Comparison of ENCODE assay signal across 14 cellular contexts in genomic region chr3:133457465-133458067, GRCh38. TPM values are rescaled to one million over a fixed set of nuclear protein-coding genes. Genes with fewer than 3 reads are reported as not detected.
A peak's percentile ranks its signal among the peaks of the same experiment; 100 is the strongest.
DNase-seq lines count a peak whose midpoint lies in the region; ATAC-seq, FAIRE-seq and TF ChIP-seq lines count a peak whose summit lies in the region.
"Had no signal": no experiment of that assay in that cellular context is flagged by ENCODE, and none has a peak within 500 bp of the region (broad histone marks: within the 10 kb centered on the region; RNA-seq: fewer than 3 reads in every experiment).

No MANE protein-coding gene starts in this region.

- no peak for TF ChIP-seq EP300 in GM12878 (IDR thresholded peaks at IDR 0.05; ENCODE audit: borderline replicate concordance in 1 of 2, control insufficient read depth in 1 of 2, low read depth in 2 of 2, low read length in 2 of 2)

- no peak overlapping the region for H3K9ac ChIP-seq in GM12878 (ENCODE audit: control insufficient read depth, insufficient read depth, low read length)
- H3K9ac ChIP-seq: BLaER1 treated with 17β-estradiol and CSF1 and Interleukin-3, amounts not matched to agents 10 nM and 100 nM had no signal

- TF ChIP-seq POLR2A in breast epithelium (IDR thresholded peaks at IDR 0.05) (no peak), GM12878 (IDR thresholded peaks at IDR 0.05; ENCODE audit: low read depth, low read length) (no peak)

- H3K36me3 ChIP-seq in breast epithelium (no peaks in the 10 kb centered on the region), GM12878 (ENCODE audit: control insufficient read depth in 2 of 2, insufficient read depth in 2 of 2, low read length in 1 of 2) (no peaks in the 10 kb centered on the region)
- H3K36me3 ChIP-seq: BLaER1 treated with 17β-estradiol and CSF1 and Interleukin-3, amounts not matched to agents 10 nM and 100 nM had no signal

- no peaks in the 10 kb centered on the region for H3K4me1 ChIP-seq in breast epithelium
- peaks cover 3% of the 10 kb centered on the region; the same call in 1 of the 2 replicates for H3K4me1 ChIP-seq in GM12878 (ENCODE audit: control insufficient read depth, insufficient read depth, low read length)

- H3K36me3 Mint-ChIP-seq in MCF 10A (ENCODE audit: insufficient read depth, unreplicated experiment): no peaks in the 10 kb centered on the region
- H3K36me3 Mint-ChIP-seq in stimulated activated naive B cell treated with anti-CD40 and anti-IgM and Interleukin-4, amounts not matched to agents 10 μg/mL and 1 μg/mL and 100 μg/mL, for 72 hours: no peaks in the 10 kb centered on the region
- H3K36me3 Mint-ChIP-seq: activated naive CD4-positive, alpha-beta T cell treated with anti-CD3 and anti-CD28 coated beads, Interleukin-2, amount 50 U/mL, for 72 hours had no signal

- in situ Hi-C loops in GM12878 (cut with MboI): loop anchor here (25.0 kb wide), 1 partner anchor 1030 kb away; the partner anchor contains the start of genes ANAPC13 and CEP63

- H3K27me3 ChIP-seq in breast epithelium: no peaks in the 10 kb centered on the region
- no peaks in the 10 kb centered on the region for H3K27me3 ChIP-seq in GM12878 (replicated peaks in 1 of 2; ENCODE audit: control insufficient read depth in 2 of 2, insufficient read depth in 2 of 2, low read length in 1 of 2)

- BruUV-seq in MCF 10A (replicated peaks; lab: Mats Ljungman, UMichigan) (no TSS peak), GM12878 (replicated peaks; lab: Mats Ljungman, UMichigan) (no TSS peak)

- H3K9me3 ChIP-seq in breast epithelium: no peaks in the 10 kb centered on the region
- H3K9me3 ChIP-seq in GM12878 (replicated peaks; ENCODE audit: control insufficient read depth, insufficient read depth, low read length): no peaks in the 10 kb centered on the region
- H3K9me3 ChIP-seq: BLaER1 treated with 17β-estradiol and CSF1 and Interleukin-3, amounts not matched to agents 10 nM and 100 nM had no signal

- peak; percentile 47 for TF ChIP-seq RAD21 in GM12878 (IDR thresholded peaks at IDR 0.05; ENCODE audit: insufficient read depth, low read depth, low read length)

- no peak overlapping the region for H3K4me3 ChIP-seq in breast epithelium
- H3K4me3 ChIP-seq in GM12878: no peak overlapping the region
- H3K4me3 ChIP-seq: BLaER1 treated with 17β-estradiol and CSF1 and Interleukin-3, amounts not matched to agents 10 nM and 100 nM had no signal

- H3K4me1 Mint-ChIP-seq in MCF 10A (ENCODE audit: insufficient read depth, unreplicated experiment): peaks cover 8% of the 10 kb centered on the region
- H3K4me1 Mint-ChIP-seq in stimulated activated naive B cell treated with anti-CD40 and anti-IgM and Interleukin-4, amounts not matched to agents 10 μg/mL and 1 μg/mL and 100 μg/mL, for 72 hours: peaks cover 2 to 6% of the 10 kb centered on the region in 2 donors

- RAD21 ChIA-PET in GM12878 (lab: Charles Lee; ENCODE audit: unreplicated experiment): interaction anchor here (0.5 to 2.3 kb wide), 9 partner anchors 9 to 120 kb away, joined by 3 to 10 read pairs (median 6); partner anchors contain the start of gene CDV3

- intact Hi-C loops in MCF 10A (cut with micrococcal nuclease): no loop called here
- intact Hi-C loops in breast epithelium (cut with DNase I; ENCODE audit: low total_unique reads): no loop called here
- intact Hi-C loops in GM12878 (cut with micrococcal nuclease; ENCODE audit: unreplicated experiment): no loop called here

- peak; percentile 64 for ATAC-seq in GM12878
- peak; percentile 51 to 75 for ATAC-seq in stimulated activated naive B cell treated with anti-CD40 and anti-IgM and Interleukin-4, amounts not matched to agents 10 μg/mL and 1 μg/mL and 100 μg/mL, for 72 hours (replicated peaks)
- ATAC-seq: activated naive CD4-positive, alpha-beta T cell treated with anti-CD3 and anti-CD28 coated beads, Interleukin-2, amount 50 U/mL, for 72 hours had no signal

- no peak for FAIRE-seq in GM12878 (lab: Jason Lieb, UNC)

- no peak overlapping the region for H3K27ac Mint-ChIP-seq in MCF 10A (ENCODE audit: low read depth, unreplicated experiment)
- no peak overlapping the region for H3K27ac Mint-ChIP-seq in stimulated activated naive B cell treated with anti-CD40 and anti-IgM and Interleukin-4, amounts not matched to agents 10 μg/mL and 1 μg/mL and 100 μg/mL, for 72 hours
- H3K27ac Mint-ChIP-seq: activated naive CD4-positive, alpha-beta T cell treated with anti-CD3 and anti-CD28 coated beads, Interleukin-2, amount 50 U/mL, for 72 hours had no signal

- H3K27me3 Mint-ChIP-seq in MCF 10A (ENCODE audit: insufficient read depth, unreplicated experiment): no peaks in the 10 kb centered on the region
- H3K27me3 Mint-ChIP-seq in stimulated activated naive B cell treated with anti-CD40 and anti-IgM and Interleukin-4, amounts not matched to agents 10 μg/mL and 1 μg/mL and 100 μg/mL, for 72 hours: peaks cover 21 to 27% of the 10 kb centered on the region in 2 donors

- no peak overlapping the region for H2AFZ ChIP-seq in GM12878 (ENCODE audit: control insufficient read depth, low read depth, low read length)

- no peak overlapping the region for H3K4me3 Mint-ChIP-seq in MCF 10A (ENCODE audit: unreplicated experiment)
- no peak overlapping the region for H3K4me3 Mint-ChIP-seq in stimulated activated naive B cell treated with anti-CD40 and anti-IgM and Interleukin-4, amounts not matched to agents 10 μg/mL and 1 μg/mL and 100 μg/mL, for 72 hours

- H3K9me3 Mint-ChIP-seq in MCF 10A (ENCODE audit: unreplicated experiment): no peaks in the 10 kb centered on the region
- no peaks in the 10 kb centered on the region for H3K9me3 Mint-ChIP-seq in stimulated activated naive B cell treated with anti-CD40 and anti-IgM and Interleukin-4, amounts not matched to agents 10 μg/mL and 1 μg/mL and 100 μg/mL, for 72 hours
- H3K9me3 Mint-ChIP-seq: activated naive CD4-positive, alpha-beta T cell treated with anti-CD3 and anti-CD28 coated beads, Interleukin-2, amount 50 U/mL, for 72 hours had no signal

- CTCF ChIA-PET in MCF 10A (lab: Yijun Ruan, JAX) (interaction anchor here (0.5 to 6.4 kb wide), 10 partner anchors 11 to 764 kb away, joined by 3 to 38 read pairs (median 4); no protein-coding TSS in a partner anchor), GM12878 (lab: Yijun Ruan, JAX) (interaction anchor here (0.6 to 12.3 kb wide), 15 partner anchors 8 to 391 kb away, joined by 3 to 114 read pairs (median 5); partner anchors contain the start of gene CDV3)

- DNase-seq in MCF 10A (ENCODE audit: unreplicated experiment) (peak; percentile 18), breast epithelium (ENCODE audit: low spot score in 2 of 2) (no peak), GM12878 (ENCODE audit: low read depth, low spot score) (no peak), NCI-H226 (no peak), AG08395 (ENCODE audit: low spot score) (no peak), NCI-H510A treated with DMSO at 0.1 percent for 48 hours (lab: John Stamatoyannopoulos, UW) (no peak)
- no peak for DNase-seq in stimulated activated naive B cell treated with anti-CD40 and anti-IgM and Interleukin-4, amounts not matched to agents 10 μg/mL and 1 μg/mL and 100 μg/mL, for 72 hours
- DNase-seq: activated CD4-positive, alpha-beta T cell treated with anti-CD3 and anti-CD28 coated beads, Interleukin-2, amount 50 U/mL, for 4 hours; effector CD8-positive, alpha-beta T cell had no signal

- 100% methylated on average over 1 of the region's 1 CpG for WGBS in GM12878 (ENCODE audit: insufficient coverage, insufficient replicate concordance, low lambda C conversion rate, missing lambda C conversion rate)

- H4K20me1 ChIP-seq in GM12878 (ENCODE audit: control insufficient read depth, insufficient read depth): no peaks in the 10 kb centered on the region
- H4K20me1 ChIP-seq: BLaER1 treated with 17β-estradiol and CSF1 and Interleukin-3, amounts not matched to agents 10 nM and 100 nM had no signal

- POLR2A ChIA-PET in MCF 10A (lab: Yijun Ruan, JAX): no interaction called here
- POLR2A ChIA-PET in GM12878 (lab: Charles Lee): interaction anchor here (0.6 to 1.9 kb wide), 5 partner anchors 9 to 323 kb away, joined by 3 to 9 read pairs (median 5); no protein-coding TSS in a partner anchor

- no peaks in the 10 kb centered on the region for H3K79me2 ChIP-seq in GM12878 (ENCODE audit: control insufficient read depth, insufficient read depth, low read length)

- SMC1A ChIA-PET in GM12878 (lab: Charles Lee; ENCODE audit: uncharacterized antibody, unreplicated experiment): interaction anchor here (0.7 to 20.4 kb wide), 7 partner anchors 9 to 121 kb away, joined by 3 to 380 read pairs (median 7); partner anchors contain the start of gene CDV3

- H3K27ac ChIP-seq in breast epithelium: no peak overlapping the region
- H3K27ac ChIP-seq in GM12878 (ENCODE audit: control insufficient read depth, insufficient read depth): no peak overlapping the region
- H3K27ac ChIP-seq: BLaER1 treated with 17β-estradiol and CSF1 and Interleukin-3, amounts not matched to agents 10 nM and 100 nM had no signal

- H3K4me2 ChIP-seq in GM12878 (ENCODE audit: control insufficient read depth, insufficient read depth): no peak overlapping the region
- H3K4me2 ChIP-seq: BLaER1 treated with 17β-estradiol and CSF1 and Interleukin-3, amounts not matched to agents 10 nM and 100 nM had no signal

- TF ChIP-seq CTCF in MCF 10A (IDR thresholded peaks at IDR 0.05; ENCODE audit: unreplicated experiment): no peak
- TF ChIP-seq CTCF in breast epithelium (IDR thresholded peaks at IDR 0.05): no peak
- peak; percentile 26; the same call in 1 of the 2 replicates for TF ChIP-seq CTCF in LNCAP (IDR thresholded peaks at IDR 0.05)
- peak; percentile 3 to 41 (median 24); a peak in 2 of 6 replicates for TF ChIP-seq CTCF in GM12878 (IDR thresholded peaks at IDR 0.05 in 2 of 3, conservative IDR thresholded peaks at IDR 0.05 in 1 of 3; ENCODE audit: control insufficient read depth in 2 of 3, extremely low read depth in 1 of 3, insufficient read depth in 1 of 3, low read depth in 3 of 3, low read length in 3 of 3)

RNA-seq across cellular contexts. Expression of gene BFSP2, which starts 57.7 kb away (rescaled TPM):
- total RNA-seq in MCF 10A (2022) (not detected in 2 replicates), breast epithelium (not detected), GM12878 (2014; rRNA removed) (9.3 and 11.3 TPM in 2 replicates), GM12878 (2014; rRNA removed; fragmentation: Illumina TruSeq; extraction: Trizol) (2.7 and 4.1 TPM in 2 replicates), GM12878 (2021) (7.1 and 8.3 TPM in 2 replicates)
- 0.84 TPM in 1 of 2 replicates, not detected in the other for total RNA-seq in GM12878 (2013; cell fraction: nucleolus; rRNA removed)
- polyA plus RNA-seq in GM12878 (2011; ENCODE audit: low read depth): 13.9 TPM
- polyA plus RNA-seq in GM12878 (2011; rRNA removed) (9.1 and 10.4 TPM in 2 replicates), GM12878 (2014; fragmentation: Illumina TruSeq; extraction: Trizol) (2.2 TPM in 1 of 2 replicates, not detected in the other), GM12878 (2014; fragmentation: Nextera tagmentation; extraction: Ambion mirVana) (1 to 10 TPM; 1.5 to 6.1 TPM), GM12878 (2014; rRNA removed) (7.4 and 11.5 TPM in 2 replicates), GM12878 (2016; fragmentation: Nextera tagmentation; extraction: Ambion mirVana) (10 to 100 TPM; 15.9 to 20.4 TPM)
- 13.4 and 16.3 TPM in 2 replicates for polyA plus RNA-seq in GM12878 (2011; cell fraction: cytosol; rRNA removed)
- 8.1 TPM in 2 replicates for polyA plus RNA-seq in GM12878 (2011; cell fraction: nucleus; rRNA removed)
- polyA plus RNA-seq in GM12878 (2012): 9.1 and 10.0 TPM in 2 replicates
- polyA minus RNA-seq in GM12878 (2011; rRNA and poly(A)+ RNA removed): 4.4 and 5.1 TPM in 2 replicates
- polyA minus RNA-seq in GM12878 (2011; cell fraction: cytosol; rRNA and poly(A)+ RNA removed): not detected in 2 replicates
- 1.3 and 1.8 TPM in 2 replicates for polyA minus RNA-seq in GM12878 (2011; cell fraction: nucleus; rRNA and poly(A)+ RNA removed)
- total RNA-seq: activated naive CD4-positive, alpha-beta T cell treated with anti-CD3 and anti-CD28 coated beads, Interleukin-2, amount 50 U/mL, for 72 hours; mononuclear cell; NCI-H460 had no signal

Comparison
In these comparisons a context has a peak if more than half of its experiments do, and no peak if none do; other contexts are left out.
1. CTCF ChIP-seq: peak in LNCAP (single experiment) and GM12878 (3 of 3); none in MCF 10A (single experiment) and breast epithelium (0 of 3).